Comparison of ENCODE assay signal across 10 cellular contexts in genomic region chr15:67186226-67186649, GRCh38.
DNase-seq lines count a peak whose midpoint lies in the region; ATAC-seq and TF ChIP-seq lines count a peak whose summit lies in the region.
"Had no signal": no experiment of that assay in that cellular context is flagged by ENCODE, and none has a peak within 500 bp of the region (broad histone marks: within the 10 kb centered on the region; RNA-seq: fewer than 3 reads in every experiment).

No MANE protein-coding gene starts in this region.

- H3K79me2 ChIP-seq in ACC112 (ENCODE audit: control insufficient read depth, insufficient read depth, low read length, unreplicated experiment), result no peaks in the 10 kb centered on the region

- H3K36me3 Mint-ChIP-seq in nephron (ENCODE audit: low read depth), result peaks cover 77% of the 10 kb centered on the region

- H3K27ac Mint-ChIP-seq in nephron, result peak overlapping the region; percentile 16 to 55 (median 44)
- H3K27ac Mint-ChIP-seq: CD8-positive, alpha-beta T cell had no signal

- H3K27me3 Mint-ChIP-seq in nephron (ENCODE audit: low read depth), result no peaks in the 10 kb centered on the region

- TF ChIP-seq CTCF in esophagus muscularis mucosa (IDR thresholded peaks at IDR 0.05) (no peak), nephron (IDR thresholded peaks at IDR 0.05; ENCODE audit: unreplicated experiment in 3 of 3) (no peak)

- H3K27me3 ChIP-seq in ACC112 (ENCODE audit: insufficient read depth, low read length) (no peaks in the 10 kb centered on the region), esophagus muscularis mucosa (no peaks in the 10 kb centered on the region)

- WGBS in esophagus muscularis mucosa, result 26% methylated on average over 5 of the region's 6 CpGs

- DNase-seq in Kasumi-1 (lab: John Stamatoyannopoulos, UW) (peak; percentile 19 to 30), esophagus muscularis mucosa (ENCODE audit: extremely low spot score) (no peak), HPDE6-E6E7 (ENCODE audit: extremely low spot score) (no peak), cerebellar cortex (ENCODE audit: low spot score) (no peak), DMS53 treated with DMSO at 0.1 percent for 48 hours (lab: John Stamatoyannopoulos, UW; ENCODE audit: unreplicated experiment) (no peak)
- DNase-seq: CD8-positive, alpha-beta T cell; NCI-H774 had no signal

- no peak for TF ChIP-seq POLR2A in esophagus muscularis mucosa (IDR thresholded peaks at IDR 0.05; ENCODE audit: low read depth)

- no peak for ATAC-seq in GM21576 (IDR thresholded peaks at IDR 0.05; ENCODE audit: unreplicated experiment)
- ATAC-seq: CD8-positive, alpha-beta T cell had no signal

- TF ChIP-seq EP300 in esophagus muscularis mucosa (IDR thresholded peaks at IDR 0.05), result no peak

- H3K4me3 Mint-ChIP-seq in nephron, result no peak overlapping the region
- H3K4me3 Mint-ChIP-seq: CD8-positive, alpha-beta T cell had no signal

- no peaks in the 10 kb centered on the region for H3K9me3 ChIP-seq in esophagus muscularis mucosa

- peaks cover 53% of the 10 kb centered on the region for H3K36me3 ChIP-seq in ACC112 (ENCODE audit: insufficient read depth, low read length)
- H3K36me3 ChIP-seq in esophagus muscularis mucosa, result peaks cover 2 to 59% (median 46%) of the 10 kb centered on the region in 4 donors

- H3K4me1 ChIP-seq in ACC112 (ENCODE audit: control insufficient read depth, insufficient read depth, low read length, unreplicated experiment) (peaks cover 34% of the 10 kb centered on the region), esophagus muscularis mucosa (peaks cover 64 to 79% (median 76%) of the 10 kb centered on the region in 4 donors)

- intact Hi-C loops in esophagus muscularis mucosa (cut with DNase I), result no loop called here

- H3K4me3 ChIP-seq in ACC112 (ENCODE audit: low read depth, low read length), result no peak overlapping the region
- H3K4me3 ChIP-seq in esophagus muscularis mucosa, result no peak overlapping the region

- no peaks in the 10 kb centered on the region for H3K9me3 Mint-ChIP-seq in nephron
- H3K9me3 Mint-ChIP-seq: CD8-positive, alpha-beta T cell had no signal

- no peak overlapping the region for H2AFZ ChIP-seq in ACC112 (ENCODE audit: low read length, unreplicated experiment)

- H3K4me1 Mint-ChIP-seq in nephron, result peaks cover 44% of the 10 kb centered on the region

- peak overlapping the region; percentile 6 for H3K27ac ChIP-seq in ACC112 (ENCODE audit: low read depth, low read length)
- H3K27ac ChIP-seq in esophagus muscularis mucosa (replicated peaks in 1 of 4), result peak overlapping the region; percentile 73 to 84 (median 78)

Comparison
In these comparisons a context has a peak if more than half of its experiments do, and no peak if none do; other contexts are left out.
1. DNase-seq: peak in Kasumi-1 (2 of 2); none in esophagus muscularis mucosa (single experiment), HPDE6-E6E7 (single experiment), cerebellar cortex (single experiment) and DMS53 treated with DMSO at 0.1 percent for 48 hours (single experiment).